ENCODE assay signal across 19 cellular contexts in genomic region chr2:96969321-96969720, GRCh38. TPM values are rescaled to one million over a fixed set of nuclear protein-coding genes. Genes with fewer than 3 reads are reported as not detected.
"Had no signal": no experiment of that assay in that cellular context is flagged by ENCODE, and none has a peak within 500 bp of the region (broad histone marks: within the 10 kb centered on the region; RNA-seq: fewer than 3 reads in every experiment).

No MANE protein-coding gene starts in this region.

- H3K36me3 Mint-ChIP-seq: memory B cell, natural killer cell, type B pancreatic cell had no signal

- H3K27ac Mint-ChIP-seq: activated B cell treated with CpG ODN at 0.5 μM for 24 hours; activated T-helper 1 cell treated with anti-CD3 and anti-CD28 coated beads, Interleukin-12 subunit alpha, Interleukin-12 subunit beta, Interleukin-2, Interleukin-4 antibody, amounts not matched to agents 30 ng/mL and 10 ng/mL and 1 ng/mL, durations not matched to agents 14 hours and 24 hours and 36 hours; memory B cell; natural killer cell; type B pancreatic cell had no signal

- H3K27ac ChIP-seq: epithelial cell of prostate, heart right ventricle, SJSA1 had no signal

- H3K9me3 ChIP-seq: heart right ventricle, left lung, SJSA1 had no signal

- H3K4me3 Mint-ChIP-seq: activated B cell treated with CpG ODN at 0.5 μM for 24 hours; activated CD4-positive, alpha-beta T cell treated with anti-CD3 and anti-CD28 coated beads, Interleukin-2, amount 10 ng/mL, durations not matched to agents 7 days and 5 days; activated T-helper 1 cell treated with anti-CD3 and anti-CD28 coated beads, Interleukin-12 subunit alpha, Interleukin-12 subunit beta, Interleukin-2, Interleukin-4 antibody, amounts not matched to agents 30 ng/mL and 10 ng/mL and 1 ng/mL, durations not matched to agents 14 hours and 24 hours and 36 hours; effector memory CD8-positive, alpha-beta T cell; memory B cell; natural killer cell; T-helper 2 cell treated with Interferon-gamma antibody and Interleukin-4, amounts not matched to agents 5 μg/mL and 100 μg/mL, for 36 hours; type B pancreatic cell had no signal

- H3K4me1 ChIP-seq: heart right ventricle, SJSA1 had no signal

- ATAC-seq: effector memory CD8-positive, alpha-beta T cell; heart right ventricle; natural killer cell; right cardiac atrium had no signal

- H3K36me3 ChIP-seq: heart right ventricle, left lung, SJSA1 had no signal

- H3K4me3 ChIP-seq: heart right ventricle, left lung, SJSA1 had no signal

- H3K4me1 Mint-ChIP-seq: activated B cell treated with CpG ODN at 0.5 μM for 24 hours, memory B cell, natural killer cell had no signal

- H3K27me3 Mint-ChIP-seq: activated CD4-positive, alpha-beta T cell treated with anti-CD3 and anti-CD28 coated beads, Interleukin-2, amount 10 ng/mL, durations not matched to agents 7 days and 5 days had no signal

- H3K27me3 ChIP-seq: left lung, SJSA1 had no signal

- DNase-seq: activated B cell treated with CpG ODN at 0.5 μM for 24 hours; activated CD4-positive, alpha-beta T cell treated with anti-CD3 and anti-CD28 coated beads, Interleukin-2, amount 10 ng/mL, durations not matched to agents 7 days and 5 days; effector memory CD8-positive, alpha-beta T cell; heart right ventricle; left lung; natural killer cell; right cardiac atrium; small intestine; stimulated activated CD4-positive, alpha-beta T cell treated with anti-CD3 and anti-CD28 coated beads, Interleukin-4, amount 100 ng/mL, for 24 hours; stimulated activated naive CD4-positive, alpha-beta T cell treated with Interleukin-2 at 50 U/mL for 16 hours; SW 1271 had no signal

RNA-seq across cellular contexts. Expression of gene FAM178B, which starts 17.1 kb away (rescaled TPM):
- total RNA-seq: activated B cell treated with CpG ODN at 0.5 μM for 24 hours; activated T-helper 1 cell treated with anti-CD3 and anti-CD28 coated beads, Interleukin-12 subunit alpha, Interleukin-12 subunit beta, Interleukin-2, Interleukin-4 antibody, amounts not matched to agents 30 ng/mL and 10 ng/mL and 1 ng/mL, durations not matched to agents 14 hours and 24 hours and 36 hours; frontal cortex; progenitor cell of endocrine pancreas; SJSA1 had no signal
